25 cellular contexts compared by ENCODE assay signal in the genomic region with DNA sequence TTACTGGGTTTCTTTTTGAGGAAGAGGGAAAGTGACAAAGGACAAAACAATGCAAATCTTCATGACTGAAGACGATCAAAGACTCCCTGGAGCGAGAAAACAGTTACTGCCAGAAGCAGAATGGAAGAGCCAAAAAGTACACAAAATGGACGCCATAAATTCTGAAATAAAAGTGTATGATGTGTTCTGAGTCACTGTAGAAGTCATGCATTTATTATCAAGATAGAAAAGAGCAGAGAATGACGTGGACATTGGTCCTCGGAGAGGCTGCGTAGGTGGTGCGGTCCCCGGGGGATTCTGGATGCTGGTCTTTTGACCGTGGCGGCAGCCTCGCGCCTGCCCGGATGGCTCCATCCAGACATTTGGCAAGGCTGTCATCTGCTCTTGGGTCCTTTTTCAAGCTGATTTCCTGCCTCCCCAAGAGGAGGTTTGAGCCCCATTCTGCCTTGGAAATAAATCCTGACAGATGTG. TPM values are rescaled to one million over a fixed set of nuclear protein-coding genes. Genes with fewer than 3 reads are reported as not detected.
DNase-seq lines count a peak whose midpoint lies in the region; ATAC-seq and TF ChIP-seq lines count a peak whose summit lies in the region.
"Had no signal": no experiment of that assay in that cellular context is flagged by ENCODE, and none has a peak within 500 bp of the region (broad histone marks: within the 10 kb centered on the region; RNA-seq: fewer than 3 reads in every experiment).

No MANE protein-coding gene starts in this region.

- H3K27me3 ChIP-seq in right lobe of liver, result no peaks in the 10 kb centered on the region
- H3K27me3 ChIP-seq: BLaER1 treated with 17β-estradiol and CSF1 and Interleukin-3, amounts not matched to agents 10 nM and 100 nM had no signal

- no peak for ATAC-seq in right lobe of liver
- ATAC-seq in HG02610 (IDR thresholded peaks at IDR 0.05; ENCODE audit: unreplicated experiment), result no peak
- ATAC-seq in GM19397 (IDR thresholded peaks at IDR 0.05; ENCODE audit: unreplicated experiment), result no peak
- ATAC-seq in GM21723 (IDR thresholded peaks at IDR 0.05; ENCODE audit: unreplicated experiment), result no peak
- ATAC-seq: A549, Panc1, WTC11 had no signal

- DNase-seq in activated effector memory CD4-positive, alpha-beta T cell treated with anti-CD3 and anti-CD28 coated beads, Interleukin-2, amount 50 U/mL, for 16 hours, result peak; percentile 31
- no peak for DNase-seq in activated effector memory CD4-positive, alpha-beta T cell treated with Interleukin-2 at 50 U/mL for 16 hours
- DNase-seq in astrocyte of the spinal cord (ENCODE audit: low read depth, low spot score) (peak; percentile 66), right lobe of liver (peak in 2 of 3 donors; percentile 10 to 17), stromal cell of bone marrow (ENCODE audit: low read depth) (peak; percentile 14)
- DNase-seq: activated CD4-positive, alpha-beta memory T cell treated with anti-CD3 and anti-CD28 coated beads, Interleukin-2, amount 10 ng/mL, durations not matched to agents 7 days and 5 days; activated naive CD4-positive, alpha-beta T cell treated with Interleukin-2 at 50 U/mL for 16 hours; activated T-cell treated with anti-CD3 and anti-CD28 coated beads, Interleukin-2, amount 50 U/mL, for 1 hour; amniotic stem cell; effector CD4-positive, alpha-beta T cell; GDM1; H9; NCI-H1048; NCI-H2029 treated with DMSO at 0.1 percent for 48 hours; stimulated activated CD4-positive, alpha-beta T cell treated with anti-CD3 and anti-CD28 coated beads, Interleukin-12 subunit alpha, Interleukin-12 subunit beta, amount 100 ng/mL, for 4 hours had no signal

- TF ChIP-seq CTCF in astrocyte of the spinal cord (IDR thresholded peaks at IDR 0.05; ENCODE audit: low read depth, low read length), result no peak
- TF ChIP-seq CTCF in right lobe of liver (IDR thresholded peaks at IDR 0.05), result no peak

- peaks cover 0 to 26% (median 11%) of the 10 kb centered on the region in 4 donors for H3K4me1 ChIP-seq in right lobe of liver
- H3K4me1 ChIP-seq: prostate gland had no signal

- intact Hi-C loops in right lobe of liver (cut with DNase I), result loop anchor here in 1 of 2 donors (10.0 kb wide), 1 partner anchor 87 kb away; no protein-coding TSS in a partner anchor

- peaks cover 0 to 2% (median 0%) of the 10 kb centered on the region in 4 donors for H3K36me3 ChIP-seq in right lobe of liver
- H3K36me3 ChIP-seq: prostate gland had no signal

- WGBS in right lobe of liver (ENCODE audit: insufficient coverage, low coverage, low lambda C conversion rate, missing lambda C conversion rate), result 59% methylated on average over 4 of the region's 13 CpGs

- in situ Hi-C loops in astrocyte of the spinal cord (cut with HindIII; ENCODE audit: low sequenced_read_pairs), result no loop called here

- no peak overlapping the region for H3K27ac ChIP-seq in right lobe of liver
- H3K27ac ChIP-seq: BLaER1 treated with 17β-estradiol and CSF1 and Interleukin-3, amounts not matched to agents 10 nM and 100 nM; prostate gland; SK-N-MC had no signal

- H3K4me3 ChIP-seq in astrocyte of the spinal cord (ENCODE audit: low read depth, low read length) (no peak overlapping the region), right lobe of liver (no peak overlapping the region)
- H3K4me3 ChIP-seq: A549; BLaER1 treated with 17β-estradiol and CSF1 and Interleukin-3, amounts not matched to agents 10 nM and 100 nM; prostate gland; SK-N-MC had no signal

- TF ChIP-seq POLR2A in right lobe of liver (IDR thresholded peaks at IDR 0.05), result no peak

- H3K9me3 ChIP-seq in right lobe of liver, result no peaks in the 10 kb centered on the region
- H3K9me3 ChIP-seq: A549; BLaER1 treated with 17β-estradiol and CSF1 and Interleukin-3, amounts not matched to agents 10 nM and 100 nM; prostate gland had no signal

RNA-seq across cellular contexts. Expression of gene C14orf132, which starts 52.8 kb away (rescaled TPM):
- 1 to 10 TPM; 1.7 to 6.9 (median 3.3) TPM for total RNA-seq in right lobe of liver
- total RNA-seq: HT-29 had no signal
